1 cellular context compared by ENCODE assay signal in the genomic region with DNA sequence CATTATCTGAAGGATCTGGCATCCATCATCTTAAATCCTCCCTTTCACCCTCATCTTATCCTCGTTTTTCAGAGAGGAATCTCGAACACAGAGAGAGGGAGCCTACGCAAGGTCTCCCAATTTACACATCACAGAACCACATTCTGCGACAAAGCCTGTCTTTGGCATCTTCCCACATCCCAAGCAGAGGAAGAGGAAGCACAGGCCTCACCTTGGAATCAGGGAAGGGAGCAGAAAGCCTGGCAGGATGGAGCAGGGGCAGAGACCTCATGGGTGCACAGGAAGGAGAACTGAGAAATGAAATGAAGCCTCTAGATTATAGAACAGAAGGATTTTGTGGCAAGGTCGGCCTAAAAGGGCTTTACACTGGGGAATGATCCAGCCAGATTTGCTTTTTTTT.
A peak's percentile ranks its signal among the peaks of the same experiment; 100 is the strongest.
TF ChIP-seq lines count a peak whose summit lies in the region.

No MANE protein-coding gene starts in this region.

TF ChIP-seq in K562, 482 proteins besides CTCF, POLR2A, EP300 and RAD21:
- no peak for TF ChIP-seq TAF9B (IDR thresholded peaks at IDR 0.05; ENCODE audit: partially characterized antibody)
- TF ChIP-seq, protein P1, sequence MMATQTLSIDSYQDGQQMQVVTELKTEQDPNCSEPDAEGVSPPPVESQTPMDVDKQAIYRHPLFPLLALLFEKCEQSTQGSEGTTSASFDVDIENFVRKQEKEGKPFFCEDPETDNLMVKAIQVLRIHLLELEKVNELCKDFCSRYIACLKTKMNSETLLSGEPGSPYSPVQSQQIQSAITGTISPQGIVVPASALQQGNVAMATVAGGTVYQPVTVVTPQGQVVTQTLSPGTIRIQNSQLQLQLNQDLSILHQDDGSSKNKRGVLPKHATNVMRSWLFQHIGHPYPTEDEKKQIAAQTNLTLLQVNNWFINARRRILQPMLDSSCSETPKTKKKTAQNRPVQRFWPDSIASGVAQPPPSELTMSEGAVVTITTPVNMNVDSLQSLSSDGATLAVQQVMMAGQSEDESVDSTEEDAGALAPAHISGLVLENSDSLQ (IDR thresholded peaks at IDR 0.05), result peak; percentile 31; the same call in 1 of the 2 replicates
